Comparison of ENCODE assay signal across 14 cellular contexts in genomic region chr5:673837-674629, GRCh38. TPM values are rescaled to one million over a fixed set of nuclear protein-coding genes. Genes with fewer than 3 reads are reported as not detected.
DNase-seq lines count a peak whose midpoint lies in the region; ATAC-seq and TF ChIP-seq lines count a peak whose summit lies in the region.
"Had no signal": no experiment of that assay in that cellular context is flagged by ENCODE, and none has a peak within 500 bp of the region (broad histone marks: within the 10 kb centered on the region; RNA-seq: fewer than 3 reads in every experiment).

No MANE protein-coding gene starts in this region.

- intact Hi-C loops in Calu3 (cut with micrococcal nuclease; ENCODE audit: unreplicated experiment) (loop anchor here (5.0 kb wide), 1 partner anchor 228 kb away; no protein-coding TSS in a partner anchor), cardiac septum (cut with DNase I) (no loop called here)
- intact Hi-C loops in naive thymus-derived CD4-positive, alpha-beta T cell (cut with micrococcal nuclease) = no loop called here

- H3K4me3 ChIP-seq in NT2/D1 (ENCODE audit: insufficient read length, low read depth) (no peak overlapping the region), rectal smooth muscle tissue (ENCODE audit: low read length) (peak overlapping the region; percentile 7)
- H3K4me3 ChIP-seq in naive thymus-derived CD4-positive, alpha-beta T cell (ENCODE audit: low read length) = no peak overlapping the region
- H3K4me3 ChIP-seq: GM12878 had no signal

- no TSS peak for BruUV-seq in Calu3 (replicated peaks; lab: Mats Ljungman, UMichigan)

- CTCF ChIA-PET in Calu3 (lab: Charles Lee) = no interaction called here
- CTCF ChIA-PET in naive thymus-derived CD4-positive, alpha-beta T cell (lab: Charles Lee) = interaction anchor here (0.7 kb wide), 1 partner anchor 230 kb away, joined by 3 read pairs; no protein-coding TSS in a partner anchor

- H3K27me3 Mint-ChIP-seq in Calu3 (ENCODE audit: unreplicated experiment) = peaks cover 13% of the 10 kb centered on the region
- H3K27me3 Mint-ChIP-seq in naive thymus-derived CD4-positive, alpha-beta T cell = peaks cover 0 to 8% (median 7%) of the 10 kb centered on the region in 5 donors
- H3K27me3 Mint-ChIP-seq: activated naive CD4-positive, alpha-beta T cell treated with anti-CD3 and anti-CD28 coated beads, Interleukin-2, amount 50 U/mL, for 24 hours had no signal

- peak overlapping the region; percentile 66 for H3K27ac ChIP-seq in rectal smooth muscle tissue (ENCODE audit: low read depth, low read length)
- H3K27ac ChIP-seq in naive thymus-derived CD4-positive, alpha-beta T cell (ENCODE audit: low read depth, low read length) = no peak overlapping the region

- ATAC-seq in GM18502 (IDR thresholded peaks at IDR 0.05; ENCODE audit: poor library complexity, unreplicated experiment) = no peak
- no peak for ATAC-seq in naive thymus-derived CD4-positive, alpha-beta T cell
- ATAC-seq: GM12878; stimulated activated effector memory CD8-positive, alpha-beta T cell treated with anti-CD3 and anti-CD28 coated beads, Interleukin-12 subunit alpha, Interleukin-12 subunit beta, amount 100 ng/mL, for 72 hours had no signal

- H3K4me1 ChIP-seq in NT2/D1 (ENCODE audit: insufficient read depth, insufficient read length) (peaks cover 18% of the 10 kb centered on the region), rectal smooth muscle tissue (ENCODE audit: control insufficient read depth, insufficient read depth, low read length) (peaks cover 42% of the 10 kb centered on the region)
- peaks cover 17 to 22% of the 10 kb centered on the region in 2 donors for H3K4me1 ChIP-seq in naive thymus-derived CD4-positive, alpha-beta T cell (ENCODE audit: control insufficient read depth in 2 of 2, insufficient read depth in 2 of 2, low read length in 2 of 2)

- no peak overlapping the region for H3K4me3 Mint-ChIP-seq in Calu3 (ENCODE audit: low read depth, unreplicated experiment)
- H3K4me3 Mint-ChIP-seq in naive thymus-derived CD4-positive, alpha-beta T cell = no peak overlapping the region
- H3K4me3 Mint-ChIP-seq: activated naive CD4-positive, alpha-beta T cell treated with anti-CD3 and anti-CD28 coated beads, Interleukin-2, amount 50 U/mL, for 24 hours had no signal

- H3K27ac Mint-ChIP-seq in Calu3 (ENCODE audit: unreplicated experiment) = peak overlapping the region; percentile 92
- H3K27ac Mint-ChIP-seq in naive thymus-derived CD4-positive, alpha-beta T cell = no peak overlapping the region
- H3K27ac Mint-ChIP-seq: activated naive CD4-positive, alpha-beta T cell treated with anti-CD3 and anti-CD28 coated beads, Interleukin-2, amount 50 U/mL, for 24 hours had no signal

- POLR2A ChIA-PET in naive thymus-derived CD4-positive, alpha-beta T cell (lab: Charles Lee) = no interaction called here

- no peaks in the 10 kb centered on the region for H3K9me3 ChIP-seq in NT2/D1 (ENCODE audit: insufficient read depth, low read length)
- H3K9me3 ChIP-seq in naive thymus-derived CD4-positive, alpha-beta T cell (ENCODE audit: control insufficient read depth in 2 of 3, low read length in 3 of 3) = no peaks in the 10 kb centered on the region

- H3K36me3 Mint-ChIP-seq in Calu3 (ENCODE audit: insufficient read depth, unreplicated experiment) = peaks cover 69% of the 10 kb centered on the region
- H3K36me3 Mint-ChIP-seq in naive thymus-derived CD4-positive, alpha-beta T cell = no peaks in the 10 kb centered on the region
- H3K36me3 Mint-ChIP-seq: activated naive CD4-positive, alpha-beta T cell treated with anti-CD3 and anti-CD28 coated beads, Interleukin-2, amount 50 U/mL, for 24 hours; CD8-positive, alpha-beta memory T cell had no signal

- no peaks in the 10 kb centered on the region for H3K36me3 ChIP-seq in NT2/D1 (ENCODE audit: insufficient read depth, insufficient read length, low read length)
- H3K36me3 ChIP-seq in rectal smooth muscle tissue (ENCODE audit: control insufficient read depth, insufficient read depth, low read length) = no peaks in the 10 kb centered on the region
- no peaks in the 10 kb centered on the region for H3K36me3 ChIP-seq in naive thymus-derived CD4-positive, alpha-beta T cell (ENCODE audit: control insufficient read depth in 2 of 3, insufficient read depth in 3 of 3, low read length in 3 of 3)

- TF ChIP-seq CTCF in Calu3 (IDR thresholded peaks at IDR 0.05; ENCODE audit: unreplicated experiment) = no peak

- H3K9me3 Mint-ChIP-seq in Calu3 (ENCODE audit: low read depth, unreplicated experiment) = no peaks in the 10 kb centered on the region
- no peaks in the 10 kb centered on the region for H3K9me3 Mint-ChIP-seq in naive thymus-derived CD4-positive, alpha-beta T cell
- H3K9me3 Mint-ChIP-seq: activated naive CD4-positive, alpha-beta T cell treated with anti-CD3 and anti-CD28 coated beads, Interleukin-2, amount 50 U/mL, for 24 hours; CD8-positive, alpha-beta memory T cell; stimulated activated effector memory CD8-positive, alpha-beta T cell treated with anti-CD3 and anti-CD28 coated beads, Interleukin-12 subunit alpha, Interleukin-12 subunit beta, amount 100 ng/mL, for 72 hours had no signal

- H3K9ac ChIP-seq in NT2/D1 (ENCODE audit: insufficient read length, low read depth) (peak overlapping the region; percentile 42), rectal smooth muscle tissue (ENCODE audit: low read length) (no peak overlapping the region)

- DNase-seq in Calu3 (no peak), NT2/D1 (ENCODE audit: low read depth, low spot score) (no peak), cardiac septum (ENCODE audit: low spot score) (peak; percentile 78), SKM-1 treated with dmso at 0.1 percent for 144 hours (lab: John Stamatoyannopoulos, UW; ENCODE audit: unreplicated experiment) (no peak), H4 (ENCODE audit: low spot score) (no peak)
- no peak for DNase-seq in naive thymus-derived CD4-positive, alpha-beta T cell
- DNase-seq: activated CD4-positive, alpha-beta T cell treated with anti-CD3 and anti-CD28 coated beads for 4 hours; dermis blood vessel endothelial cell had no signal

- H3K27me3 ChIP-seq in NT2/D1 (ENCODE audit: insufficient read depth, insufficient read length) = no peaks in the 10 kb centered on the region
- no peaks in the 10 kb centered on the region for H3K27me3 ChIP-seq in rectal smooth muscle tissue (ENCODE audit: control insufficient read depth, insufficient read depth, low read length)
- no peaks in the 10 kb centered on the region for H3K27me3 ChIP-seq in naive thymus-derived CD4-positive, alpha-beta T cell (ENCODE audit: control insufficient read depth in 2 of 2, insufficient read depth in 2 of 2, low read length in 2 of 2)

- peaks cover 10% of the 10 kb centered on the region for H3K4me1 Mint-ChIP-seq in Calu3 (ENCODE audit: low read depth, unreplicated experiment)
- H3K4me1 Mint-ChIP-seq in naive thymus-derived CD4-positive, alpha-beta T cell = peaks cover 0 to 17% (median 10%) of the 10 kb centered on the region in 7 donors

RNA-seq across cellular contexts. Expression of gene TPPP, which starts 19.1 kb away (rescaled TPM):
- total RNA-seq in Calu3 (2022) (0.38 and 0.51 TPM in 2 replicates), cardiac septum (7.3 TPM)
- total RNA-seq in H4 (2014; rRNA removed; shearing (Covaris generic)) = 0.85 and 0.90 TPM in 2 replicates
- total RNA-seq in naive thymus-derived CD4-positive, alpha-beta T cell = 1 to 10 TPM in 1 of 5 experiments, under 1 TPM in 4; 0.02 to 3.4 (median 0.14) TPM
- polyA plus RNA-seq in naive thymus-derived CD4-positive, alpha-beta T cell = under 1 TPM; 0.08 to 0.31 TPM
